In genomic region chr11:64123102-64123434, GRCh38 we compare ENCODE assay signal across 14 cellular contexts. TPM values are rescaled to one million over a fixed set of nuclear protein-coding genes. Genes with fewer than 3 reads are reported as not detected.
DNase-seq lines count a peak whose midpoint lies in the region; ATAC-seq and TF ChIP-seq lines count a peak whose summit lies in the region.
"Had no signal": no experiment of that assay in that cellular context is flagged by ENCODE, and none has a peak within 500 bp of the region (broad histone marks: within the 10 kb centered on the region; RNA-seq: fewer than 3 reads in every experiment).

No MANE protein-coding gene starts in this region.

- in situ Hi-C loops in GM13976 (cut with MboI; ENCODE audit: low sequenced_read_pairs, unreplicated experiment): no loop called here

- TF ChIP-seq CTCF in body of pancreas (IDR thresholded peaks at IDR 0.05): no peak
- no peak for TF ChIP-seq CTCF in ovary (IDR thresholded peaks at IDR 0.05)
- no peak for TF ChIP-seq CTCF in GM13976 (IDR thresholded peaks at IDR 0.05; ENCODE audit: borderline replicate concordance, control extremely low read depth, extremely low read depth, insufficient read depth, missing control alignments)

- ATAC-seq in body of pancreas (peak; percentile 80), HG02798 (IDR thresholded peaks at IDR 0.05; ENCODE audit: poor library complexity, unreplicated experiment) (no peak)
- ATAC-seq: HCT116; mucosa of descending colon; stimulated activated naive B cell treated with anti-CD40 and anti-IgM and Interleukin-4, amounts not matched to agents 10 μg/mL and 1 μg/mL and 100 μg/mL, for 72 hours had no signal

- 14 to 16% methylated on average over 14 to 16 of the region's 16 CpGs for WGBS in body of pancreas, 2 donors
- 40 to 45% (median 41%) methylated on average over 16 of the region's 16 CpGs for WGBS in ovary, 3 donors

- peak overlapping the region; percentile 12 to 70 (median 64) for H3K27ac ChIP-seq in body of pancreas
- H3K27ac ChIP-seq in ovary: no peak overlapping the region

- intact Hi-C loops in body of pancreas (cut with DNase I): no loop called here
- intact Hi-C loops in ovary (cut with DNase I): no loop called here

- H3K36me3 ChIP-seq in body of pancreas (replicated peaks in 1 of 2; ENCODE audit: insufficient read depth in 1 of 2, low read depth in 2 of 2) (no peaks in the 10 kb centered on the region), ovary (no peaks in the 10 kb centered on the region)

- H3K4me1 ChIP-seq in body of pancreas: peaks cover 56% of the 10 kb centered on the region
- no peaks in the 10 kb centered on the region for H3K4me1 ChIP-seq in ovary (ENCODE audit: insufficient read depth)

- TF ChIP-seq POLR2A in body of pancreas (IDR thresholded peaks at IDR 0.05): no peak
- TF ChIP-seq POLR2A in ovary (IDR thresholded peaks at IDR 0.05): no peak

- DNase-seq in DMS153 treated with DMSO at 0.1 percent for 48 hours (lab: John Stamatoyannopoulos, UW; ENCODE audit: unreplicated experiment): peak; percentile 42
- DNase-seq in NCI-H2081 treated with DMSO at 0.1 percent for 48 hours (lab: John Stamatoyannopoulos, UW): peak; percentile 26
- peak; percentile 81 to 94 (median 89) for DNase-seq in body of pancreas
- peak in 3 of 5 donors; percentile 28 to 60 (median 44) for DNase-seq in ovary
- no peak for DNase-seq in islet precursor cell
- DNase-seq in GM13976 (ENCODE audit: low spot score): no peak
- DNase-seq in EL: no peak
- DNase-seq: activated B cell treated with CpG ODN at 0.5 μM for 24 hours; mucosa of descending colon; retina; stimulated activated CD4-positive, alpha-beta T cell treated with anti-CD3 and anti-CD28 coated beads, Interleukin-4, amount 100 ng/mL, for 4 hours; stimulated activated naive B cell treated with anti-CD40 and anti-IgM and Interleukin-4, amounts not matched to agents 10 μg/mL and 1 μg/mL and 100 μg/mL, for 72 hours had no signal

- H3K4me3 ChIP-seq in body of pancreas (no peak overlapping the region), ovary (no peak overlapping the region)
- H3K4me3 ChIP-seq: mucosa of descending colon had no signal

- no peak for TF ChIP-seq EP300 in ovary (IDR thresholded peaks at IDR 0.05)

- H3K9me3 ChIP-seq in body of pancreas: no peaks in the 10 kb centered on the region
- no peaks in the 10 kb centered on the region for H3K9me3 ChIP-seq in ovary
- H3K9me3 ChIP-seq: mucosa of descending colon had no signal

- H3K27me3 ChIP-seq in body of pancreas: no peaks in the 10 kb centered on the region
- H3K27me3 ChIP-seq in ovary: no peaks in the 10 kb centered on the region

RNA-seq across cellular contexts. Expression of gene MACROD1, which starts 42.8 kb away (rescaled TPM):
- total RNA-seq in body of pancreas (10 to 100 TPM; 24.7 to 65.4 TPM), ovary (10 to 100 TPM; 24.9 to 50.2 (median 34.2) TPM)
- 10 to 100 TPM; 21.1 to 24.1 TPM for polyA plus RNA-seq in ovary

Comparison
In these comparisons a context has a peak if more than half of its experiments do, and no peak if none do; other contexts are left out.
1. DNase-seq: peak in DMS153 treated with DMSO at 0.1 percent for 48 hours (single experiment), NCI-H2081 treated with DMSO at 0.1 percent for 48 hours (single experiment), body of pancreas (4 of 4) and ovary (3 of 5); none in islet precursor cell (single experiment), GM13976 (single experiment) and EL (single experiment).
2. H3K27ac ChIP-seq: peak in body of pancreas (4 of 4); none in ovary (0 of 2).